In the genomic region with DNA sequence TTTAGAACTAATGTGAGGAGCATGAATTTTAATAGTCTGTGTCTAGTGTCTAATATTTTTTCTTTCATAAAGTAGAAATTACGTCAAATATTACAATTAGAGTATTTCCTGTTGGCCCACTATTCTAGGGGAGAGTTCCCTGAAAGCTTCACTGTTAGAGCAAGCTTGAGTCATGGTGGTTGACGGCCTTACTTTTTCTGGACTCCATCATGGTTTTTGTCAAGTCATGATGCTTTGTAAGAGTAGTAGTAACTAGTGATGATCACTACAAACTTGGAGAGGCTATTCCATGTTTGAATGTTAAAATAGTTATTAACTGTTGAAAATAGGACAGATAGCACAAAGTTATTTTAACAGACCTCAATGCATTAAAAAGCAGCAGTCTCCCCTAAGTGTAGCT, we compare ENCODE assay signal across 11 cellular contexts. TPM values are rescaled to one million over a fixed set of nuclear protein-coding genes. Genes with fewer than 3 reads are reported as not detected.
DNase-seq lines count a peak whose midpoint lies in the region; ATAC-seq and TF ChIP-seq lines count a peak whose summit lies in the region.
"Had no signal": no experiment of that assay in that cellular context is flagged by ENCODE, and none has a peak within 500 bp of the region (broad histone marks: within the 10 kb centered on the region; RNA-seq: fewer than 3 reads in every experiment).

No MANE protein-coding gene starts in this region.

- peak overlapping the region; percentile 86; the same call in 1 of the 2 replicates for H3K9ac ChIP-seq in OCI-LY3 (ENCODE audit: low read length)

- TF ChIP-seq CTCF in OCI-LY3 (IDR thresholded peaks at IDR 0.05; ENCODE audit: low read depth, low read length) (no peak), ovary (IDR thresholded peaks at IDR 0.05) (no peak)

- H3K27me3 ChIP-seq in OCI-LY3 (ENCODE audit: low read depth, low read length) = peaks cover 14% of the 10 kb centered on the region
- H3K27me3 ChIP-seq in ectodermal cell (ENCODE audit: control insufficient read depth, insufficient read depth, low read length, poor library complexity, severe bottlenecking) = no peaks in the 10 kb centered on the region
- no peaks in the 10 kb centered on the region for H3K27me3 ChIP-seq in ovary

- H4K20me1 ChIP-seq in OCI-LY3 (ENCODE audit: insufficient read depth, low read length) = peaks cover 12% of the 10 kb centered on the region

- H3K36me3 ChIP-seq in OCI-LY3 (replicated peaks; ENCODE audit: low read depth, low read length) (peaks cover 28% of the 10 kb centered on the region), ectodermal cell (ENCODE audit: control insufficient read depth, insufficient read depth, low read length) (peaks cover 22% of the 10 kb centered on the region), ovary (no peaks in the 10 kb centered on the region)

- H3K79me2 ChIP-seq in OCI-LY3 (ENCODE audit: low read length) = peaks cover 65% of the 10 kb centered on the region

- no peak for TF ChIP-seq EP300 in ovary (IDR thresholded peaks at IDR 0.05)

- peak overlapping the region; percentile 95 for H3K4me2 ChIP-seq in OCI-LY3 (ENCODE audit: low read length)

- DNase-seq in ovary (no peak), GOT3 (lab: John Stamatoyannopoulos, UW) (no peak)
- DNase-seq: aorta; NCI-H2171; stimulated activated CD4-positive, alpha-beta T cell treated with anti-CD3 and anti-CD28 coated beads, Interleukin-2, amount 100 ng/mL, for 24 hours had no signal

- TF ChIP-seq POLR2A in ovary (IDR thresholded peaks at IDR 0.05) = no peak

- WGBS in ectodermal cell, 2 experiments = 78 to 94% methylated on average over 2 of the region's 2 CpGs
- 75 to 76% (median 76%) methylated on average over 2 of the region's 2 CpGs for WGBS in ovary, 3 donors

- no peaks in the 10 kb centered on the region for H3K9me3 ChIP-seq in OCI-LY3 (ENCODE audit: insufficient read depth, low read length)
- H3K9me3 ChIP-seq in ectodermal cell (ENCODE audit: control insufficient read depth, low read length) = no peaks in the 10 kb centered on the region
- H3K9me3 ChIP-seq in ovary = no peaks in the 10 kb centered on the region

- H2AFZ ChIP-seq in OCI-LY3 (ENCODE audit: low read depth, low read length) = no peak overlapping the region

- H3K4me1 ChIP-seq in OCI-LY3 (ENCODE audit: low read length) (peaks cover 13% of the 10 kb centered on the region), ectodermal cell (ENCODE audit: control insufficient read depth, insufficient read depth, low read length) (peaks cover 14% of the 10 kb centered on the region), ovary (ENCODE audit: insufficient read depth) (no peaks in the 10 kb centered on the region)

- intact Hi-C loops in ovary (cut with DNase I) = no loop called here

- no peak overlapping the region for H3K27ac ChIP-seq in OCI-LY3 (ENCODE audit: low read length)
- H3K27ac ChIP-seq in ectodermal cell (ENCODE audit: insufficient read depth, low read depth, low read length, poor library complexity, severe bottlenecking) = no peak overlapping the region
- no peak overlapping the region for H3K27ac ChIP-seq in ovary

- H3K4me3 ChIP-seq in GM08714 (ENCODE audit: low read length) = peak overlapping the region; percentile 96; the same call in 1 of the 2 replicates
- H3K4me3 ChIP-seq in OCI-LY3 (ENCODE audit: low read length) = peak overlapping the region; percentile 93
- peak overlapping the region; percentile 99 for H3K4me3 ChIP-seq in ectodermal cell (ENCODE audit: insufficient read depth, low read depth, low read length)
- peak overlapping the region; percentile 96 for H3K4me3 ChIP-seq in ovary

- ATAC-seq in HG02610 (IDR thresholded peaks at IDR 0.05; ENCODE audit: unreplicated experiment) = no peak
- ATAC-seq in GM19023 (IDR thresholded peaks at IDR 0.05; ENCODE audit: unreplicated experiment) = no peak
- no peak for ATAC-seq in GM19328 (IDR thresholded peaks at IDR 0.05; ENCODE audit: unreplicated experiment)

RNA-seq across cellular contexts. Expression of gene PSMD11, which starts 1.7 kb away (rescaled TPM):
- polyA plus RNA-seq in ectodermal cell (2013, experiment 1 of 4) = 119 TPM
- 112 TPM for polyA plus RNA-seq in ectodermal cell (2013, experiment 2 of 4)
- 61.8 TPM for polyA plus RNA-seq in ectodermal cell (2013, experiment 3 of 4)
- 70.8 TPM for polyA plus RNA-seq in ectodermal cell (2013, experiment 4 of 4)
- total RNA-seq in ovary = 10 to 100 TPM; 31.2 to 83.0 (median 63.2) TPM
- 10 to 100 TPM; 20.1 to 49.2 TPM for polyA plus RNA-seq in ovary

RNA-seq across cellular contexts. Expression of gene CDK5R1, which starts 40.8 kb away (rescaled TPM):
- polyA plus RNA-seq in ectodermal cell (2013, experiment 1 of 4) = 17.9 TPM
- 13.2 TPM for polyA plus RNA-seq in ectodermal cell (2013, experiment 2 of 4)
- 12.9 TPM for polyA plus RNA-seq in ectodermal cell (2013, experiment 3 of 4)
- polyA plus RNA-seq in ectodermal cell (2013, experiment 4 of 4) = 13.2 TPM
- 1 to 10 TPM in 6 of 7 donors, under 1 TPM in 1; 0.69 to 4.1 (median 2.1) TPM for total RNA-seq in ovary
- 1 to 10 TPM; 1.3 to 1.8 TPM for polyA plus RNA-seq in ovary
